ENCODE assay signal across 8 cellular contexts in genomic region chr13:26253262-26253786, GRCh38. TPM values are rescaled to one million over a fixed set of nuclear protein-coding genes. Genes with fewer than 3 reads are reported as not detected.
DNase-seq lines count a peak whose midpoint lies in the region; ATAC-seq and TF ChIP-seq lines count a peak whose summit lies in the region.

No MANE protein-coding gene starts in this region.

- intact Hi-C loops in posterior vena cava (cut with DNase I), result no loop called here

- peak overlapping the region; percentile 73 to 88 (median 88) for H3K4me3 ChIP-seq in Peyer's patch
- peak overlapping the region; percentile 80 for H3K4me3 ChIP-seq in epithelial cell of proximal tubule (ENCODE audit: low read depth, low read length)

- no peaks in the 10 kb centered on the region for H3K9me3 ChIP-seq in Peyer's patch

- no peaks in the 10 kb centered on the region for H3K27me3 Mint-ChIP-seq in progenitor cell of endocrine pancreas

- TF ChIP-seq POLR2A in Peyer's patch (IDR thresholded peaks at IDR 0.05), result no peak

- H3K27me3 ChIP-seq in Peyer's patch, result no peaks in the 10 kb centered on the region

- peak overlapping the region in 3 of 4 donors; percentile 92 to 93 (median 93) for H3K27ac ChIP-seq in Peyer's patch

- H3K4me1 Mint-ChIP-seq in progenitor cell of endocrine pancreas (ENCODE audit: low read depth), result peaks cover 32% of the 10 kb centered on the region

- no peak for ATAC-seq in HG03571 (IDR thresholded peaks at IDR 0.05; ENCODE audit: unreplicated experiment)
- no peak for ATAC-seq in GM18511 (IDR thresholded peaks at IDR 0.05; ENCODE audit: unreplicated experiment)

- H3K4me1 ChIP-seq in Peyer's patch, result peaks cover 0 to 13% (median 5%) of the 10 kb centered on the region in 4 donors

- H3K36me3 Mint-ChIP-seq in progenitor cell of endocrine pancreas (ENCODE audit: insufficient read depth), result no peaks in the 10 kb centered on the region

- H3K27ac Mint-ChIP-seq in progenitor cell of endocrine pancreas, result peak overlapping the region; percentile 92

- DNase-seq in EL (peak; percentile 2), Peyer's patch (no peak), epithelial cell of proximal tubule (ENCODE audit: low read depth) (no peak), progenitor cell of endocrine pancreas (ENCODE audit: low spot score, unreplicated experiment) (no peak), posterior vena cava (ENCODE audit: low spot score) (no peak), NOMO-1 (lab: John Stamatoyannopoulos, UW; ENCODE audit: unreplicated experiment in 2 of 2) (no peak)

- no peaks in the 10 kb centered on the region for H3K9me3 Mint-ChIP-seq in progenitor cell of endocrine pancreas (ENCODE audit: low read depth)

- TF ChIP-seq CTCF in Peyer's patch (IDR thresholded peaks at IDR 0.05) (no peak), epithelial cell of proximal tubule (conservative IDR thresholded peaks at IDR 0.05; ENCODE audit: low read depth, low read length) (no peak), progenitor cell of endocrine pancreas (IDR thresholded peaks at IDR 0.05; ENCODE audit: unreplicated experiment) (no peak)

- H3K4me3 Mint-ChIP-seq in progenitor cell of endocrine pancreas (ENCODE audit: low read depth), result peak overlapping the region; percentile 94

- no peaks in the 10 kb centered on the region for H3K36me3 ChIP-seq in Peyer's patch

RNA-seq across cellular contexts. Expression of gene CDK8, which starts 0.6 kb away (rescaled TPM):
- 10 to 100 TPM; 16.8 to 22.3 (median 20.8) TPM for total RNA-seq in Peyer's patch
- total RNA-seq in epithelial cell of proximal tubule, result 15.3 and 16.9 TPM in 2 replicates
- total RNA-seq in progenitor cell of endocrine pancreas, result 26.9 and 31.7 TPM in 2 replicates
- total RNA-seq in posterior vena cava, result 10 to 100 TPM; 12.5 to 14.4 TPM

RNA-seq across cellular contexts. Expression of gene RNF6, which starts 31.2 kb away (rescaled TPM):
- total RNA-seq in Peyer's patch (10 to 100 TPM; 16.5 to 27.5 (median 22.5) TPM), epithelial cell of proximal tubule (19.7 and 24.1 TPM in 2 replicates), progenitor cell of endocrine pancreas (22.5 and 24.0 TPM in 2 replicates), posterior vena cava (10 to 100 TPM; 24.5 to 30.9 TPM)
